22 cellular contexts compared by ENCODE assay signal in the genomic region with DNA sequence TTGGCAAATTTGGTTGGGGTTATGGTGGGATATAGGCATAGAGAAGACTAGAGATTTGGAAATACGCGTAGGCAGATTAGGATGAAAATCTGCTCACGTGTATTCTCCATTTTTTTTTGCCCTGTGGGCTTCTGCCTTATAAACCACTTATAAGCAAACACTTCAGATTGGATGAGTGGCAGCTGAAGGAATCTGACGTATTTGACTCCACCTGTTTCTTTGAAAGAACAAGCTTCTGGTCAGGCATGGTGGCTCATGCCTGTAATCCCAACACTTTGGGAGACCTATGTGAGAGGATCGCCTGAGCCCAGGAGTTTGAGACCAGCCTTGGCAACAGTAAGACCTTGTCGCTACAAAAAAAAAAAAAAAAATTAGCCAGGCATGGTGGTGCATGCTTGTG. TPM values are rescaled to one million over a fixed set of nuclear protein-coding genes. Genes with fewer than 3 reads are reported as not detected.
DNase-seq lines count a peak whose midpoint lies in the region; ATAC-seq lines count a peak whose summit lies in the region.
"Had no signal": no experiment of that assay in that cellular context is flagged by ENCODE, and none has a peak within 500 bp of the region (broad histone marks: within the 10 kb centered on the region; RNA-seq: fewer than 3 reads in every experiment).

No MANE protein-coding gene starts in this region.

- peaks cover 6% of the 10 kb centered on the region for H3K27me3 Mint-ChIP-seq in activated CD4-positive, alpha-beta T cell treated with anti-CD3 and anti-CD28 coated beads, Interleukin-2, amount 10 ng/mL, durations not matched to agents 24 days and 14 days

- no peaks in the 10 kb centered on the region for H3K36me3 Mint-ChIP-seq in activated CD4-positive, alpha-beta T cell treated with anti-CD3 and anti-CD28 coated beads, Interleukin-2, amount 10 ng/mL, durations not matched to agents 24 days and 14 days (ENCODE audit: low read depth)
- H3K36me3 Mint-ChIP-seq: CD14-positive monocyte had no signal

- H3K27ac Mint-ChIP-seq in activated CD4-positive, alpha-beta T cell treated with anti-CD3 and anti-CD28 coated beads, Interleukin-2, amount 10 ng/mL, durations not matched to agents 24 days and 14 days: no peak overlapping the region
- H3K27ac Mint-ChIP-seq: CD14-positive monocyte had no signal

- ATAC-seq in HG03354 (IDR thresholded peaks at IDR 0.05; ENCODE audit: poor library complexity, severe bottlenecking, unreplicated experiment): no peak
- ATAC-seq: SK-N-SH treated with all-trans-retinoic acid at 6 μM for 48 hours had no signal

- H3K9me3 Mint-ChIP-seq in activated CD4-positive, alpha-beta T cell treated with anti-CD3 and anti-CD28 coated beads, Interleukin-2, amount 10 ng/mL, durations not matched to agents 24 days and 14 days: no peaks in the 10 kb centered on the region
- H3K9me3 Mint-ChIP-seq: CD14-positive monocyte had no signal

- peak; percentile 19 for DNase-seq in NCI-H82 (lab: John Stamatoyannopoulos, UW)
- DNase-seq in NCI-H82 treated with DMSO at 0.1 percent for 48 hours (lab: John Stamatoyannopoulos, UW; ENCODE audit: unreplicated experiment): no peak
- DNase-seq in astrocyte of the hippocampus (ENCODE audit: low read depth, low spot score): peak; percentile 11
- peak; percentile 5 for DNase-seq in myocyte (ENCODE audit: low read depth)
- no peak for DNase-seq in LoVo (ENCODE audit: low spot score)
- no peak for DNase-seq in activated CD4-positive, alpha-beta T cell treated with anti-CD3 and anti-CD28 coated beads, Interleukin-2, amount 10 ng/mL, durations not matched to agents 24 days and 14 days
- DNase-seq: 8988T, ACHN, BE2C, Calu3, GM23248, H7, NCI-H1048, NCI-H1694, NCI-H2029 treated with DMSO at 0.1 percent for 48 hours, NCI-H2171, NCI-H345, NCI-H510A treated with DMSO at 0.1 percent for 48 hours, NCI-H774 had no signal

- no peak overlapping the region for H3K4me3 Mint-ChIP-seq in activated CD4-positive, alpha-beta T cell treated with anti-CD3 and anti-CD28 coated beads, Interleukin-2, amount 10 ng/mL, durations not matched to agents 24 days and 14 days
- H3K4me3 Mint-ChIP-seq: CD14-positive monocyte had no signal

- H3K4me1 Mint-ChIP-seq in activated CD4-positive, alpha-beta T cell treated with anti-CD3 and anti-CD28 coated beads, Interleukin-2, amount 10 ng/mL, durations not matched to agents 24 days and 14 days: no peaks in the 10 kb centered on the region
- H3K4me1 Mint-ChIP-seq: CD14-positive monocyte had no signal

- intact Hi-C loops in activated CD4-positive, alpha-beta T cell treated with anti-CD3 and anti-CD28 coated beads, Interleukin-2, amount 10 ng/mL, durations not matched to agents 24 days and 14 days (cut with micrococcal nuclease): no loop called here

RNA-seq across cellular contexts. Expression of gene STK31, which starts 5.1 kb away (rescaled TPM):
- total RNA-seq in myocyte: 0.05 TPM in 1 of 2 replicates, not detected in the other
- polyA plus RNA-seq in myocyte (2012): 0.03 TPM
- 0.17 TPM in 1 of 2 replicates, not detected in the other for total RNA-seq in activated CD4-positive, alpha-beta T cell treated with anti-CD3 and anti-CD28 coated beads, Interleukin-2, amount 10 ng/mL, durations not matched to agents 24 days and 14 days
- total RNA-seq: GM23248 had no signal
- polyA plus RNA-seq: CD14-positive monocyte, GM23248 had no signal

RNA-seq across cellular contexts. Expression of gene FAM221A, which starts 35.1 kb away (rescaled TPM):
- 1.8 and 2.9 TPM in 2 replicates for total RNA-seq in myocyte
- polyA plus RNA-seq in myocyte (2012): 0.59 TPM
- 6.6 TPM in 2 replicates for total RNA-seq in activated CD4-positive, alpha-beta T cell treated with anti-CD3 and anti-CD28 coated beads, Interleukin-2, amount 10 ng/mL, durations not matched to agents 24 days and 14 days

Comparison
In these comparisons a context has a peak if more than half of its experiments do, and no peak if none do; other contexts are left out.
1. DNase-seq: peak in NCI-H82 (single experiment), astrocyte of the hippocampus (single experiment) and myocyte (single experiment); none in NCI-H82 treated with DMSO at 0.1 percent for 48 hours (single experiment), LoVo (single experiment) and activated CD4-positive, alpha-beta T cell treated with anti-CD3 and anti-CD28 coated beads, Interleukin-2, amount 10 ng/mL, durations not matched to agents 24 days and 14 days (single experiment).